13 cellular contexts compared by ENCODE assay signal in the genomic region with DNA sequence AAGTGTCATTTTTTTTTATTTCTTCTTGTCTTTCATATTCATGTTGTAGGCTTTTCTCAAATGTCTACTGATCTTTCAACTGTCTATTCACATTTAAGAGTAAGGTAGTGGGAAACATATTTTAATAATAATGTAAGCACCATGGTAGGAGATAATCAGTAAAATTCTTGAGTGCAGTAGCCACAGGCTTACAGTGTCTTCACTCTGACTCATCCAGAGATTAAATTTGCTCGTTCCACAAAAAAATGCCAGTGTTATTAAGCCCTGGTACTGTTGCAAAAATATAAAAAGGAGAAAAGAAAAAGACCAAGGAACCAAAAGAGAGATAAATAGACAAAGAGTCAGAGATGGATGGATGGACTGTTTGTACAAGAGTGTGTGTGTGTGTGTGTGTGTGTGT. TPM values are rescaled to one million over a fixed set of nuclear protein-coding genes. Genes with fewer than 3 reads are reported as not detected.
A peak's percentile ranks its signal among the peaks of the same experiment; 100 is the strongest.
DNase-seq lines count a peak whose midpoint lies in the region; TF ChIP-seq lines count a peak whose summit lies in the region.
"Had no signal": no experiment of that assay in that cellular context is flagged by ENCODE, and none has a peak within 500 bp of the region (broad histone marks: within the 10 kb centered on the region; RNA-seq: fewer than 3 reads in every experiment).

No MANE protein-coding gene starts in this region.

- DNase-seq in activated CD4-positive, alpha-beta T cell treated with anti-CD3 and anti-CD28 coated beads, Interleukin-2, amount 10 ng/mL, durations not matched to agents 24 days and 14 days = no peak
- no peak for DNase-seq in activated CD4-positive, alpha-beta T cell treated with anti-CD3 and anti-CD28 coated beads for 4 hours
- DNase-seq in brain microvascular endothelial cell (peak; percentile 69), osteocyte (ENCODE audit: extremely low spot score, unreplicated experiment) (no peak), HuH-7.5 (ENCODE audit: low spot score) (no peak), OCI-M2 (lab: John Stamatoyannopoulos, UW; ENCODE audit: unreplicated experiment) (no peak), retina (no peak)
- DNase-seq: KBM-7; NCI-H748 treated with DMSO at 0.1 percent for 48 hours; nucleus accumbens; stimulated activated CD4-positive, alpha-beta T cell treated with anti-CD3 and anti-CD28 coated beads, Interleukin-4, amount 100 ng/mL, for 24 hours; tibial artery had no signal

- H3K27me3 ChIP-seq in Loucy (ENCODE audit: insufficient read depth, low read length, poor library complexity, severe bottlenecking) (no peaks in the 10 kb centered on the region), brain microvascular endothelial cell (replicated peaks) (no peaks in the 10 kb centered on the region)
- H3K27me3 ChIP-seq: tibial artery had no signal

- TF ChIP-seq CTCF in Loucy (conservative IDR thresholded peaks at IDR 0.05; ENCODE audit: low read length) (no peak), brain microvascular endothelial cell (IDR thresholded peaks at IDR 0.05; ENCODE audit: low read depth, low read length, missing control alignments) (no peak), osteocyte (IDR thresholded peaks at IDR 0.05) (no peak)

- peak overlapping the region; percentile 0 for H3K4me2 ChIP-seq in Loucy (ENCODE audit: low read depth, low read length, poor library complexity, severe bottlenecking)

- peaks cover 19% of the 10 kb centered on the region for H3K4me1 ChIP-seq in Loucy (ENCODE audit: insufficient read depth, low read length, poor library complexity, severe bottlenecking)

- intact Hi-C loops in activated CD4-positive, alpha-beta T cell treated with anti-CD3 and anti-CD28 coated beads, Interleukin-2, amount 10 ng/mL, durations not matched to agents 24 days and 14 days (cut with micrococcal nuclease) = no loop called here

- no peaks in the 10 kb centered on the region for H3K9me3 ChIP-seq in Loucy (ENCODE audit: insufficient read depth, low read depth, low read length)
- H3K9me3 ChIP-seq: tibial artery had no signal

- H3K36me3 Mint-ChIP-seq in activated CD4-positive, alpha-beta T cell treated with anti-CD3 and anti-CD28 coated beads, Interleukin-2, amount 10 ng/mL, durations not matched to agents 24 days and 14 days (ENCODE audit: low read depth) = peaks cover 11% of the 10 kb centered on the region
- H3K36me3 Mint-ChIP-seq in osteocyte (ENCODE audit: unreplicated experiment) = no peaks in the 10 kb centered on the region

- H3K4me3 Mint-ChIP-seq in activated CD4-positive, alpha-beta T cell treated with anti-CD3 and anti-CD28 coated beads, Interleukin-2, amount 10 ng/mL, durations not matched to agents 24 days and 14 days = peak overlapping the region; percentile 40
- no peak overlapping the region for H3K4me3 Mint-ChIP-seq in osteocyte (ENCODE audit: unreplicated experiment)

- H3K9me3 Mint-ChIP-seq in activated CD4-positive, alpha-beta T cell treated with anti-CD3 and anti-CD28 coated beads, Interleukin-2, amount 10 ng/mL, durations not matched to agents 24 days and 14 days = no peaks in the 10 kb centered on the region
- H3K9me3 Mint-ChIP-seq in osteocyte (ENCODE audit: unreplicated experiment) = no peaks in the 10 kb centered on the region

- H3K9me2 ChIP-seq in Loucy (replicated peaks; ENCODE audit: low read depth, low read length) = no peaks in the 10 kb centered on the region

- in situ Hi-C loops in brain microvascular endothelial cell (cut with HindIII; ENCODE audit: low pct_ligation_motif_present, low sequenced_read_pairs) = no loop called here

- peaks cover 80% of the 10 kb centered on the region for H3K79me2 ChIP-seq in Loucy (ENCODE audit: insufficient read depth, low read length)

- H2AFZ ChIP-seq in Loucy (ENCODE audit: low read length) = no peak overlapping the region

- H3K36me3 ChIP-seq in Loucy (ENCODE audit: insufficient read depth, low read length) (no peaks in the 10 kb centered on the region), brain microvascular endothelial cell (replicated peaks) (no peaks in the 10 kb centered on the region)
- H3K36me3 ChIP-seq: tibial artery had no signal

- H3F3A ChIP-seq in Loucy (ENCODE audit: low read depth) = no peaks in the 10 kb centered on the region

- no peaks in the 10 kb centered on the region for H3K27me3 Mint-ChIP-seq in activated CD4-positive, alpha-beta T cell treated with anti-CD3 and anti-CD28 coated beads, Interleukin-2, amount 10 ng/mL, durations not matched to agents 24 days and 14 days
- no peaks in the 10 kb centered on the region for H3K27me3 Mint-ChIP-seq in osteocyte (ENCODE audit: unreplicated experiment)

- H4K20me1 ChIP-seq in Loucy (ENCODE audit: insufficient read depth, low read length, poor library complexity, severe bottlenecking) = no peaks in the 10 kb centered on the region

- H3K9ac ChIP-seq in Loucy (ENCODE audit: low read depth, low read length, poor library complexity, severe bottlenecking) = no peak overlapping the region

- no peak overlapping the region for H3K27ac ChIP-seq in brain microvascular endothelial cell
- H3K27ac ChIP-seq: tibial artery had no signal

- no peak overlapping the region for H3K4me3 ChIP-seq in Loucy (ENCODE audit: low read length, poor library complexity, severe bottlenecking)
- no peak overlapping the region for H3K4me3 ChIP-seq in brain microvascular endothelial cell (ENCODE audit: low read depth, low read length)
- H3K4me3 ChIP-seq: tibial artery had no signal

- peaks cover 39% of the 10 kb centered on the region for H3K4me1 Mint-ChIP-seq in activated CD4-positive, alpha-beta T cell treated with anti-CD3 and anti-CD28 coated beads, Interleukin-2, amount 10 ng/mL, durations not matched to agents 24 days and 14 days
- H3K4me1 Mint-ChIP-seq in osteocyte (ENCODE audit: unreplicated experiment) = peaks cover 39% of the 10 kb centered on the region

- H3K27ac Mint-ChIP-seq in activated CD4-positive, alpha-beta T cell treated with anti-CD3 and anti-CD28 coated beads, Interleukin-2, amount 10 ng/mL, durations not matched to agents 24 days and 14 days = no peak overlapping the region
- peak overlapping the region; percentile 52 for H3K27ac Mint-ChIP-seq in osteocyte (ENCODE audit: unreplicated experiment)

RNA-seq across cellular contexts. Expression of gene PARP8, which starts 43.0 kb away (rescaled TPM):
- 20.9 and 22.5 TPM in 2 replicates for total RNA-seq in activated CD4-positive, alpha-beta T cell treated with anti-CD3 and anti-CD28 coated beads, Interleukin-2, amount 10 ng/mL, durations not matched to agents 24 days and 14 days
- 23.9 and 24.8 TPM in 2 replicates for total RNA-seq in osteocyte
